In the genomic region with DNA sequence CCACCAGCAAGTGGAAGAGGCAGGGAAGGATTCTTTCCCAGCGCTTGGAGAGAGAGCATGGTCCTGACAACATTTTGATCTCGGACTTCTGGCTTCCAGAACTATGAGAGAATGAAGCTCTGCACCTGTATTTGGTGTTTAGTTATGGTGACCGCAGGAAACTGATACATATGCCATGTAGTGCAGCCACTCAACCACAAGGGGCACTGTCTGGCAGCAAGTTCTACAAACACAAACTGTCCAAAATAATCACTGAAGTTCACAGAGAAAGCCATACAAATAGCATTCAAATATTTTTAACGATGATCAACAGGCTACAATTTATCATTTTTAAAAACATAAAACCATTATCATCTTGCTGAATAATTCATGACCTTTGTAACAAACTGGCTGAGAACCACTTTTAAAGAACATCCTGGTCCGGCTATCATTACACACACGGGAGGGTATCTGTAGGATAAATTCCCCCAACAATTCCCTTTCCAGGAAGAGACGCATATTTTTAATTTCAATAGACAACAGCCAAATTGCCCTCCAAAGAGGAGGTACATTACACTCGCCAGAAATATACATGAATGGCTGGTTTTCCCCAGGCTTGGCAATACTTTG, we compare ENCODE assay signal across 1 cellular context.
TF ChIP-seq lines count a peak whose summit lies in the region.

No MANE protein-coding gene starts in this region.

TF ChIP-seq in H1, 55 proteins besides CTCF, POLR2A, EP300 and RAD21:
- TF ChIP-seq TBP (IDR thresholded peaks at IDR 0.05; ENCODE audit: low read depth, low read length): no peak
- TF ChIP-seq SP4 (IDR thresholded peaks at IDR 0.05; ENCODE audit: low read length): no peak
- no peak for TF ChIP-seq BRCA1 (IDR thresholded peaks at IDR 0.05; ENCODE audit: low read depth, low read length)
- TF ChIP-seq HDAC2 (IDR thresholded peaks at IDR 0.05; ENCODE audit: borderline replicate concordance in 1 of 2, low read depth in 2 of 2, low read length in 2 of 2): no peak
- TF ChIP-seq BCL11A (IDR thresholded peaks at IDR 0.05; ENCODE audit: low read depth in 2 of 2, low read length in 2 of 2): no peak
- no peak for TF ChIP-seq RXRA (IDR thresholded peaks at IDR 0.05; ENCODE audit: insufficient read depth, low read depth, low read length)
- TF ChIP-seq KDM5A (IDR thresholded peaks at IDR 0.05; ENCODE audit: low read length): no peak
- TF ChIP-seq BACH1 (IDR thresholded peaks at IDR 0.05; ENCODE audit: low read length): no peak
- TF ChIP-seq RBBP5 (IDR thresholded peaks at IDR 0.05; ENCODE audit: borderline replicate concordance, low read depth, low read length): no peak
- TF ChIP-seq CBX5 (IDR thresholded peaks at IDR 0.05; ENCODE audit: low read depth, low read length): no peak
- no peak for TF ChIP-seq MAX (IDR thresholded peaks at IDR 0.05)
TF ChIP-seq in H1: peak in this region for 0.
